19 cellular contexts compared by ENCODE assay signal in the genomic region with DNA sequence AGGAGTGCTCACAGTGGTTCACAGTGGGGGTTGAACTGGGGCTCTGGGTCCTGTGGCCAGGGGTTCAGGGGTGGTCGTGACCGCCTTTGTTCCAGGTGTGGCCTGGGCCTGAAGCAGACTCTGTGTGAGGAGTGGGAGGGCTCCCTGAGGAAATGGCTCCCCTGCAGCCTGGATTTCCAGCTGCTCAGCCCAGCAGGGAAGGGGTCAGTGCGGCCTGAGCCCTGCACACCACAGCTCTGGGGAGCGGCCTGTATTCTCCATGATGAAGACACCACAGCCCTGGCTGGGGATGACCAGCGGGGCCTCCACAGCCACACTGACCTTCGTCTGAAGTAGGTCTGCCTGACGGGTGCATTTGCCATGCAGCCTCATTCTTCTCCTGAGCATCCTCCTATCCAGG. TPM values are rescaled to one million over a fixed set of nuclear protein-coding genes. Genes with fewer than 3 reads are reported as not detected.
DNase-seq lines count a peak whose midpoint lies in the region; ATAC-seq, FAIRE-seq and TF ChIP-seq lines count a peak whose summit lies in the region.
"Had no signal": no experiment of that assay in that cellular context is flagged by ENCODE, and none has a peak within 500 bp of the region (broad histone marks: within the 10 kb centered on the region; RNA-seq: fewer than 3 reads in every experiment).

No MANE protein-coding gene starts in this region.

- no peaks in the 10 kb centered on the region for H3K36me3 ChIP-seq in H1 (ENCODE audit: control insufficient read depth in 2 of 4, insufficient read depth in 4 of 4, low read length in 3 of 4)
- H3K36me3 ChIP-seq in neuronal stem cell (replicated peaks in 1 of 2; ENCODE audit: control insufficient read depth in 2 of 2, insufficient read depth in 2 of 2, low read length in 2 of 2), result no peaks in the 10 kb centered on the region
- H3K36me3 ChIP-seq: HAP-1 had no signal

- WGBS in H1 (ENCODE audit: extremely low coverage in 1 of 2, insufficient coverage in 1 of 2, insufficient read length in 1 of 2, insufficient replicate concordance in 2 of 2, low coverage in 1 of 2, low lambda C conversion rate in 2 of 2, missing lambda C conversion rate in 1 of 2), 2 experiments, result 88% methylated on average over 7 of the region's 7 CpGs; no CpG with 5 or more reads in 1 of the 2 experiments
- no CpG with 5 or more reads among the region's 7 CpGs for WGBS in neuronal stem cell (ENCODE audit: extremely low coverage in 2 of 2, insufficient read length in 2 of 2, insufficient replicate concordance in 1 of 2), 2 donors

- 0 out of 2 replicates have a peak overlapping the region, but pooled peaks have one; percentile 47 for H2AK5ac ChIP-seq in H1 (ENCODE audit: low read depth, low read length)
- H2AK5ac ChIP-seq in neuronal stem cell (ENCODE audit: low read depth, low read length), result no peak overlapping the region

- peaks cover 0 to 7% (median 1%) of the 10 kb centered on the region in 4 experiments; a peak in 2 of 7 replicates for H3K4me1 ChIP-seq in H1 (replicated peaks in 1 of 4; ENCODE audit: control insufficient read depth in 3 of 4, insufficient read depth in 4 of 4, low read length in 3 of 4)
- H3K4me1 ChIP-seq in neuronal stem cell (ENCODE audit: control insufficient read depth in 2 of 2, insufficient read depth in 1 of 2, low read depth in 1 of 2, low read length in 2 of 2), result no peaks in the 10 kb centered on the region
- H3K4me1 ChIP-seq: HAP-1 had no signal

- H4K8ac ChIP-seq in H1 (ENCODE audit: extremely low read depth, insufficient read depth, low read length), result no peak overlapping the region
- H4K8ac ChIP-seq in neuronal stem cell (ENCODE audit: low read depth, low read length), result no peak overlapping the region

- no peaks in the 10 kb centered on the region for H3K4me1 Mint-ChIP-seq in nephron progenitor cell
- H3K4me1 Mint-ChIP-seq in T-helper 2 cell treated with Interferon-gamma antibody and Interleukin-4, amounts not matched to agents 5 μg/mL and 100 μg/mL, for 36 hours (ENCODE audit: low read depth), result peaks cover 11% of the 10 kb centered on the region

- H3K56ac ChIP-seq in H1 (replicated peaks; ENCODE audit: insufficient read length, low read depth, low read length), result no peak overlapping the region

- H3K14ac ChIP-seq in H1 (ENCODE audit: insufficient read length) (no peak overlapping the region), neuronal stem cell (ENCODE audit: low read length) (peak overlapping the region; percentile 60)

- H3K9ac ChIP-seq in H1 (replicated peaks in 1 of 4; ENCODE audit: extremely low read depth in 1 of 4, low read depth in 3 of 4, low read length in 3 of 4) (no peak overlapping the region), neuronal stem cell (ENCODE audit: low read depth, low read length, poor library complexity) (peak overlapping the region; percentile 13)
- H3K9ac ChIP-seq: BLaER1 had no signal

- no peak overlapping the region for H3K4ac ChIP-seq in H1 (replicated peaks; ENCODE audit: insufficient read length, low read depth, low read length)
- no peak overlapping the region for H3K4ac ChIP-seq in neuronal stem cell (ENCODE audit: low read length)

- intact Hi-C loops in Right ventricle myocardium superior (cut with DNase I), result no loop called here
- intact Hi-C loops in cardiac septum (cut with DNase I), result no loop called here

- H4K5ac ChIP-seq in H1 (ENCODE audit: insufficient read length, low read depth, low read length), result no peak overlapping the region

- H3K4me3 Mint-ChIP-seq in nephron progenitor cell, result no peak overlapping the region
- no peak overlapping the region for H3K4me3 Mint-ChIP-seq in T-helper 2 cell treated with Interferon-gamma antibody and Interleukin-4, amounts not matched to agents 5 μg/mL and 100 μg/mL, for 36 hours
- H3K4me3 Mint-ChIP-seq: CD4-positive, alpha-beta T cell; GM23338 had no signal

- ATAC-seq in Right ventricle myocardium superior (ENCODE audit: poor library complexity), result no peak
- ATAC-seq: GM23338 had no signal

- H3K27ac ChIP-seq in H1 (ENCODE audit: low read depth, low read length) (no peak overlapping the region), neuronal stem cell (replicated peaks; ENCODE audit: low read length) (no peak overlapping the region)
- H3K27ac ChIP-seq: BLaER1 had no signal

- H3K4me2 ChIP-seq in H1 (ENCODE audit: insufficient read depth in 1 of 2, low read depth in 2 of 2, low read length in 2 of 2) (no peak overlapping the region), neuronal stem cell (ENCODE audit: insufficient read depth, low read length, poor library complexity, severe bottlenecking) (no peak overlapping the region)
- H3K4me2 ChIP-seq: BLaER1, GM23338 had no signal

- CTCF ChIA-PET in H1 (lab: Charles Lee; ENCODE audit: partially characterized antibody), result interaction anchor here (0.6 to 18.7 kb wide), 5 partner anchors 10 to 433 kb away, joined by 3 to 406 read pairs (median 4); partner anchors contain the start of genes LEFTY1 and TMEM63A

- H2BK12ac ChIP-seq in H1 (ENCODE audit: low read depth, low read length), result 0 out of 2 replicates have a peak overlapping the region, but pooled peaks have one; percentile 27
- no peak overlapping the region for H2BK12ac ChIP-seq in neuronal stem cell (ENCODE audit: low read length)

- H3K23me2 ChIP-seq in H1 (ENCODE audit: low read depth, low read length), result no peaks in the 10 kb centered on the region

- H3K79me1 ChIP-seq in H1 (ENCODE audit: low read depth, low read length) (no peaks in the 10 kb centered on the region), neuronal stem cell (ENCODE audit: low read depth, low read length) (no peaks in the 10 kb centered on the region)

- POLR2A ChIA-PET in H1 (lab: Charles Lee; ENCODE audit: partially characterized antibody), result interaction anchor here (1.1 to 2.3 kb wide), 2 partner anchors 9 to 14 kb away, joined by 3 to 8 read pairs; no protein-coding TSS in a partner anchor

- H3K9me3 ChIP-seq in H1 (ENCODE audit: insufficient read depth in 2 of 2, low read depth in 1 of 2, low read length in 1 of 2) (no peaks in the 10 kb centered on the region), neuronal stem cell (replicated peaks in 1 of 2; ENCODE audit: control insufficient read depth in 2 of 2, insufficient read depth in 1 of 2, low read depth in 1 of 2, low read length in 2 of 2) (no peaks in the 10 kb centered on the region)
- H3K9me3 ChIP-seq: BLaER1, HAP-1 had no signal

- peak; percentile 17 for DNase-seq in Right ventricle myocardium superior
- DNase-seq in cardiac septum (ENCODE audit: low spot score), result no peak
- DNase-seq in H1 (ENCODE audit: low read depth in 1 of 2, low spot score in 2 of 2), result no peak
- DNase-seq in neuronal stem cell (ENCODE audit: low spot score), result no peak
- DNase-seq in nephron progenitor cell, result no peak
- no peak for DNase-seq in T-helper 2 cell treated with Interferon-gamma antibody and Interleukin-4, amounts not matched to agents 5 μg/mL and 100 μg/mL, for 36 hours (ENCODE audit: low spot score)
- DNase-seq in stimulated activated CD4-positive, alpha-beta T cell treated with anti-CD3 and anti-CD28 coated beads, Interleukin-4, amount 100 ng/mL, for 4 hours, result no peak
- DNase-seq: 8988T; AML-193; CD4-positive, alpha-beta T cell; DMS153; DMS79 treated with DMSO at 0.1 percent for 48 hours; EL had no signal

- H4K91ac ChIP-seq in H1 (replicated peaks; ENCODE audit: insufficient read length, low read length), result no peak overlapping the region
- no peak overlapping the region for H4K91ac ChIP-seq in neuronal stem cell (ENCODE audit: low read depth, low read length, poor library complexity)

- H2BK20ac ChIP-seq in H1 (ENCODE audit: low read length), result no peak overlapping the region

- TF ChIP-seq EP300 in H1 (IDR thresholded peaks at IDR 0.05; ENCODE audit: borderline replicate concordance in 1 of 2, low read depth in 2 of 2, low read length in 2 of 2), result no peak

- H3K36me3 Mint-ChIP-seq in nephron progenitor cell (ENCODE audit: low read depth), result peaks cover 6% of the 10 kb centered on the region
- H3K36me3 Mint-ChIP-seq in T-helper 2 cell treated with Interferon-gamma antibody and Interleukin-4, amounts not matched to agents 5 μg/mL and 100 μg/mL, for 36 hours (ENCODE audit: low read depth), result no peaks in the 10 kb centered on the region

- H3K27me3 Mint-ChIP-seq in nephron progenitor cell (ENCODE audit: low read depth, poor library complexity), result peaks cover 16% of the 10 kb centered on the region
- peaks cover 26% of the 10 kb centered on the region for H3K27me3 Mint-ChIP-seq in T-helper 2 cell treated with Interferon-gamma antibody and Interleukin-4, amounts not matched to agents 5 μg/mL and 100 μg/mL, for 36 hours (ENCODE audit: low read depth)
- H3K27me3 Mint-ChIP-seq: CD4-positive, alpha-beta T cell had no signal

- H2BK5ac ChIP-seq in H1 (ENCODE audit: low read depth, low read length) (no peak overlapping the region; the same call in 1 of the 2 replicates), neuronal stem cell (ENCODE audit: low read length) (no peak overlapping the region)

- H2AFZ ChIP-seq in H1 (ENCODE audit: low read length), result no peak overlapping the region
- H2AFZ ChIP-seq in neuronal stem cell (ENCODE audit: low read length), result no peak overlapping the region
- H2AFZ ChIP-seq: GM23338 had no signal

- H3K23ac ChIP-seq in H1 (ENCODE audit: insufficient read length) (no peak overlapping the region), neuronal stem cell (ENCODE audit: low read depth, low read length, poor library complexity) (no peak overlapping the region)

- H3K9me3 Mint-ChIP-seq in nephron progenitor cell, result no peaks in the 10 kb centered on the region
- H3K9me3 Mint-ChIP-seq in T-helper 2 cell treated with Interferon-gamma antibody and Interleukin-4, amounts not matched to agents 5 μg/mL and 100 μg/mL, for 36 hours, result no peaks in the 10 kb centered on the region
- H3K9me3 Mint-ChIP-seq: CD4-positive, alpha-beta T cell; GM23338 had no signal

- H3K18ac ChIP-seq in H1 (ENCODE audit: extremely low read depth, low read length) (no peak overlapping the region; the same call in 1 of the 2 replicates), neuronal stem cell (ENCODE audit: low read length) (peak overlapping the region; percentile 23)

- no peak for TF ChIP-seq POLR2A in H1 (IDR thresholded peaks at IDR 0.05; ENCODE audit: control extremely low read depth in 1 of 2, low read depth in 2 of 2, low read length in 2 of 2)

- H3K27me3 ChIP-seq in H1 (replicated peaks in 1 of 4; ENCODE audit: control insufficient read depth in 3 of 4, extremely low read depth in 1 of 4, insufficient read depth in 3 of 4, low read length in 3 of 4) (no peaks in the 10 kb centered on the region; a peak in 2 of 7 replicates), neuronal stem cell (ENCODE audit: control insufficient read depth in 3 of 3, insufficient read depth in 3 of 3, low read depth in 1 of 3, low read length in 3 of 3) (peaks cover 0 to 2% (median 0%) of the 10 kb centered on the region in 3 experiments)
- H3K27me3 ChIP-seq: BLaER1 had no signal

- TF ChIP-seq RAD21 in H1 (IDR thresholded peaks at IDR 0.05 in 1 of 2, conservative IDR thresholded peaks at IDR 0.05 in 1 of 2; ENCODE audit: low read depth in 2 of 2, low read length in 2 of 2), result no peak

- H3K4me3 ChIP-seq in H1 (ENCODE audit: extremely low read depth in 1 of 4, insufficient read depth in 2 of 4, low read depth in 3 of 4, low read length in 4 of 4), result no peak overlapping the region
- H3K4me3 ChIP-seq in neuronal stem cell (ENCODE audit: low read length in 2 of 2), result no peak overlapping the region
- H3K4me3 ChIP-seq: BLaER1, GM23338, HAP-1 had no signal

- TF ChIP-seq CTCF in H1 (IDR thresholded peaks at IDR 0.05; ENCODE audit: control extremely low read depth in 1 of 3, insufficient read depth in 1 of 3, low read depth in 1 of 3, low read length in 3 of 3) (no peak), nephron progenitor cell (IDR thresholded peaks at IDR 0.05) (no peak)

- H2BK15ac ChIP-seq in H1 (ENCODE audit: low read length) (peak overlapping the region; percentile 88; the same call in 1 of the 2 replicates), neuronal stem cell (ENCODE audit: low read length) (peak overlapping the region; percentile 38)

- no peak for FAIRE-seq in H1 (lab: Jason Lieb, UNC)
- FAIRE-seq: D721Med, G401.6 had no signal

- H3K79me2 ChIP-seq in H1 (ENCODE audit: control insufficient read depth in 1 of 2, insufficient read depth in 2 of 2, low read length in 2 of 2), result no peaks in the 10 kb centered on the region

- H3K27ac Mint-ChIP-seq in nephron progenitor cell, result no peak overlapping the region
- H3K27ac Mint-ChIP-seq in T-helper 2 cell treated with Interferon-gamma antibody and Interleukin-4, amounts not matched to agents 5 μg/mL and 100 μg/mL, for 36 hours, result no peak overlapping the region
- H3K27ac Mint-ChIP-seq: CD4-positive, alpha-beta T cell; GM23338 had no signal

- no peak overlapping the region for H2BK120ac ChIP-seq in H1 (replicated peaks; ENCODE audit: low read depth, low read length)
- H2BK120ac ChIP-seq in neuronal stem cell (ENCODE audit: low read depth, low read length), result peak overlapping the region; percentile 4

- no peaks in the 10 kb centered on the region for H4K20me1 ChIP-seq in H1 (replicated peaks in 1 of 2; ENCODE audit: control insufficient read depth in 1 of 2, insufficient read depth in 2 of 2, low read length in 2 of 2)
- H4K20me1 ChIP-seq: BLaER1 had no signal

RNA-seq across cellular contexts. Expression of gene PYCR2, which starts 16.7 kb away (rescaled TPM):
- 60.3 TPM for total RNA-seq in Right ventricle myocardium superior
- 68.6 TPM for total RNA-seq in cardiac septum
- total RNA-seq in H1 (2021; fragmentation: NEBNext Ultra II Directional; extraction: Animal tissue kit (Norgen Biotek cat#: 25700)), result 84.3 and 84.6 TPM in 2 replicates
- 79.3 and 96.6 TPM in 2 replicates for polyA plus RNA-seq in H1 (2011; rRNA removed)
- polyA plus RNA-seq in H1 (2011; cell fraction: cytosol; rRNA removed), result 96.5 TPM
- 96.7 TPM for polyA plus RNA-seq in H1 (2011; cell fraction: nucleus; rRNA removed)
- 63.1 to 84.9 TPM (median 76.1 TPM) in 4 replicates for polyA plus RNA-seq in H1 (2012, experiment 1 of 2)
- polyA plus RNA-seq in H1 (2012, experiment 2 of 2), result 59.4 TPM
- 113 TPM for polyA plus RNA-seq in H1 (2013, experiment 1 of 2)
- 115 TPM for polyA plus RNA-seq in H1 (2013, experiment 2 of 2)
- polyA minus RNA-seq in H1 (2011; rRNA and poly(A)+ RNA removed), result 41.8 and 68.7 TPM in 2 replicates
- polyA minus RNA-seq in H1 (2011; cell fraction: cytosol; rRNA and poly(A)+ RNA removed), result 22.0 TPM
- polyA minus RNA-seq in H1 (2011; cell fraction: nucleus; rRNA and poly(A)+ RNA removed), result 26.9 TPM
- polyA plus RNA-seq in neuronal stem cell (2013, experiment 1 of 2), result 52.5 TPM
- polyA plus RNA-seq in neuronal stem cell (2013, experiment 2 of 2), result 54.2 TPM

RNA-seq across cellular contexts. Expression of gene LEFTY1, which starts 18.4 kb away (rescaled TPM):
- total RNA-seq in Right ventricle myocardium superior (0.13 TPM), cardiac septum (not detected)
- 8.4 and 11.7 TPM in 2 replicates for total RNA-seq in H1 (2021; fragmentation: NEBNext Ultra II Directional; extraction: Animal tissue kit (Norgen Biotek cat#: 25700))
- 4.5 and 7.3 TPM in 2 replicates for polyA plus RNA-seq in H1 (2011; rRNA removed)
- 7.1 TPM for polyA plus RNA-seq in H1 (2011; cell fraction: cytosol; rRNA removed)
- polyA plus RNA-seq in H1 (2011; cell fraction: nucleus; rRNA removed), result 8.4 TPM
- 1.8 to 3.5 TPM (median 3.1 TPM) in 4 replicates for polyA plus RNA-seq in H1 (2012, experiment 1 of 2)
- 3.5 TPM for polyA plus RNA-seq in H1 (2012, experiment 2 of 2)
- 112 TPM for polyA plus RNA-seq in H1 (2013, experiment 1 of 2)
- polyA plus RNA-seq in H1 (2013, experiment 2 of 2), result 131 TPM
- polyA minus RNA-seq in H1 (2011; rRNA and poly(A)+ RNA removed), result 0.66 and 1.3 TPM in 2 replicates
- 3.0 TPM for polyA minus RNA-seq in H1 (2011; cell fraction: cytosol; rRNA and poly(A)+ RNA removed)
- 3.1 TPM for polyA minus RNA-seq in H1 (2011; cell fraction: nucleus; rRNA and poly(A)+ RNA removed)
- polyA plus RNA-seq in neuronal stem cell (2013, experiment 1 of 2), result 0.33 TPM
- polyA plus RNA-seq in neuronal stem cell (2013, experiment 2 of 2), result 0.21 TPM
- total RNA-seq: CD4-positive, alpha-beta T cell had no signal

RNA-seq across cellular contexts. Expression of gene TMEM63A, which starts 25.2 kb away (rescaled TPM):
- 37.0 TPM for total RNA-seq in Right ventricle myocardium superior
- 21.4 TPM for total RNA-seq in cardiac septum
- 41.2 and 55.4 TPM in 2 replicates for total RNA-seq in H1 (2021; fragmentation: NEBNext Ultra II Directional; extraction: Animal tissue kit (Norgen Biotek cat#: 25700))
- 26.1 and 38.5 TPM in 2 replicates for polyA plus RNA-seq in H1 (2011; rRNA removed)
- polyA plus RNA-seq in H1 (2011; cell fraction: cytosol; rRNA removed), result 28.6 TPM
- polyA plus RNA-seq in H1 (2011; cell fraction: nucleus; rRNA removed), result 210 TPM
- 25.5 to 31.0 TPM (median 28.0 TPM) in 4 replicates for polyA plus RNA-seq in H1 (2012, experiment 1 of 2)
- 17.4 TPM for polyA plus RNA-seq in H1 (2012, experiment 2 of 2)
- polyA plus RNA-seq in H1 (2013, experiment 1 of 2), result 90.4 TPM
- polyA plus RNA-seq in H1 (2013, experiment 2 of 2), result 88.5 TPM
- 42.6 and 57.5 TPM in 2 replicates for polyA minus RNA-seq in H1 (2011; rRNA and poly(A)+ RNA removed)
- polyA minus RNA-seq in H1 (2011; cell fraction: cytosol; rRNA and poly(A)+ RNA removed), result 21.2 TPM
- 70.6 TPM for polyA minus RNA-seq in H1 (2011; cell fraction: nucleus; rRNA and poly(A)+ RNA removed)
- polyA plus RNA-seq in neuronal stem cell (2013, experiment 1 of 2), result 9.6 TPM
- 8.6 TPM for polyA plus RNA-seq in neuronal stem cell (2013, experiment 2 of 2)

RNA-seq across cellular contexts. Expression of gene LEFTY2, which starts 33.7 kb away (rescaled TPM):
- total RNA-seq in Right ventricle myocardium superior (0.24 TPM), cardiac septum (0.65 TPM)
- 3.2 and 4.3 TPM in 2 replicates for total RNA-seq in H1 (2021; fragmentation: NEBNext Ultra II Directional; extraction: Animal tissue kit (Norgen Biotek cat#: 25700))
- polyA plus RNA-seq in H1 (2011; rRNA removed), result 2.6 and 2.9 TPM in 2 replicates
- 3.1 TPM for polyA plus RNA-seq in H1 (2011; cell fraction: cytosol; rRNA removed)
- 2.5 TPM for polyA plus RNA-seq in H1 (2011; cell fraction: nucleus; rRNA removed)
- polyA plus RNA-seq in H1 (2012, experiment 1 of 2), result 0.94 to 1.9 TPM (median 1.4 TPM) in 4 replicates
- polyA plus RNA-seq in H1 (2012, experiment 2 of 2), result 2.2 TPM
- 44.6 TPM for polyA plus RNA-seq in H1 (2013, experiment 1 of 2)
- 54.0 TPM for polyA plus RNA-seq in H1 (2013, experiment 2 of 2)
- 0.83 and 1.4 TPM in 2 replicates for polyA minus RNA-seq in H1 (2011; rRNA and poly(A)+ RNA removed)
- 0.88 TPM for polyA minus RNA-seq in H1 (2011; cell fraction: cytosol; rRNA and poly(A)+ RNA removed)
- polyA minus RNA-seq in H1 (2011; cell fraction: nucleus; rRNA and poly(A)+ RNA removed), result 1.5 TPM
- 0.11 TPM for polyA plus RNA-seq in neuronal stem cell (2013, experiment 1 of 2)
- polyA plus RNA-seq in neuronal stem cell (2013, experiment 2 of 2), result 0.10 TPM
- total RNA-seq: CD4-positive, alpha-beta T cell; HT-29 had no signal
